ENCODE assay signal across 8 cellular contexts in the genomic region with DNA sequence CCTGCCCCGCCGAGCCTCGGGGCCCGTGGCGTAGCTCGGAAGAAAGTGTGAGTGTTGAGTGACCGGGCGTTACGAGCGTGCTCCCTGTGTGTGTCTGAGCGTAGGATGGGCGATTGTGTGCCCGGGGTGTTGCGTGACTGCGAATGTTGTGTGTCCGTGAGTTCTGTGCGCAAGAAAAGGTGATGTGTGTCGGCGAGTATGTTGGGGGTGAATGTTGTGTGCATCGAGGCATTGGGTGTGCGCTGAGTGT. TPM values are rescaled to one million over a fixed set of nuclear protein-coding genes. Genes with fewer than 3 reads are reported as not detected.
DNase-seq lines count a peak whose midpoint lies in the region; ATAC-seq, FAIRE-seq and TF ChIP-seq lines count a peak whose summit lies in the region.

No MANE protein-coding gene starts in this region.

- no peaks in the 10 kb centered on the region for H3K9me3 ChIP-seq in heart left ventricle
- no peaks in the 10 kb centered on the region for H3K9me3 ChIP-seq in K562 (replicated peaks; ENCODE audit: control insufficient read depth, insufficient read depth, low read depth, low read length)
- H3K9me3 ChIP-seq in mesodermal cell (ENCODE audit: control insufficient read depth, low read length): no peaks in the 10 kb centered on the region
- H3K9me3 ChIP-seq in vagina: no peaks in the 10 kb centered on the region

- H3K4me2 ChIP-seq in K562 (ENCODE audit: insufficient read depth, low read length): peak overlapping the region; percentile 79

- H4K20me1 ChIP-seq in K562 (replicated peaks; ENCODE audit: control insufficient read depth, insufficient read depth, low read length): peaks cover 6% of the 10 kb centered on the region

- peak overlapping the region; percentile 87 for H2AFZ ChIP-seq in K562 (ENCODE audit: low read depth, low read length)

- TF ChIP-seq POLR2A in heart left ventricle (IDR thresholded peaks at IDR 0.05) (no peak), K562 (conservative IDR thresholded peaks at IDR 0.05) (no peak), vagina (IDR thresholded peaks at IDR 0.05) (no peak)

- CTCF ChIA-PET in K562 (lab: Yijun Ruan, JAX; ENCODE audit: low intra/inter-chr PET ratio): interaction anchor here (0.6 to 1.6 kb wide), 4 partner anchors 70 to 1472 kb away, joined by 3 to 5 read pairs (median 4); no protein-coding TSS in a partner anchor

- H3K36me3 ChIP-seq in heart left ventricle (no peaks in the 10 kb centered on the region), K562 (ENCODE audit: control insufficient read depth, insufficient read depth, low read length) (no peaks in the 10 kb centered on the region), mesodermal cell (ENCODE audit: control insufficient read depth, insufficient read depth, low read length) (no peaks in the 10 kb centered on the region), vagina (no peaks in the 10 kb centered on the region)

- peak overlapping the region; percentile 39 to 80 for H3K9ac ChIP-seq in K562 (ENCODE audit: insufficient read depth in 1 of 2, low read depth in 2 of 2, low read length in 2 of 2)

- no peak for TF ChIP-seq EP300 in K562 (IDR thresholded peaks at IDR 0.05; ENCODE audit: low read length)

- DNase-seq in heart left ventricle (no peak), Right ventricle myocardium superior (no peak), K562 (ENCODE audit: extremely low read depth in 1 of 4, low spot score in 3 of 4) (no peak), vagina (ENCODE audit: extremely low spot score in 2 of 2) (no peak), pons (ENCODE audit: low spot score) (no peak)
- DNase-seq in activated CD8-positive, alpha-beta memory T cell treated with anti-CD3 and anti-CD28 coated beads, Interleukin-2, amount 50 U/mL, for 48 hours: no peak

- TF ChIP-seq RAD21 in K562 (CRISPR knock-in tag; conservative IDR thresholded peaks at IDR 0.05 in 1 of 2, IDR thresholded peaks at IDR 0.05 in 1 of 2): no peak

- no peak for TF ChIP-seq CTCF in heart left ventricle (IDR thresholded peaks at IDR 0.05)
- TF ChIP-seq CTCF in K562 (IDR thresholded peaks at IDR 0.05 in 2 of 3, conservative IDR thresholded peaks at IDR 0.05 in 1 of 3; ENCODE audit: insufficient read depth in 2 of 3, low read depth in 1 of 3, low read length in 3 of 3): no peak
- no peak for TF ChIP-seq CTCF in vagina (IDR thresholded peaks at IDR 0.05)

- H3K4me1 ChIP-seq in heart left ventricle (peaks cover 0 to 27% (median 13%) of the 10 kb centered on the region in 12 donors), K562 (replicated peaks in 1 of 2; ENCODE audit: control insufficient read depth in 2 of 2, insufficient read depth in 2 of 2, low read length in 2 of 2) (peaks cover 2 to 27% of the 10 kb centered on the region in 2 experiments; a peak in 3 of 5 replicates), mesodermal cell (ENCODE audit: control insufficient read depth, insufficient read depth, low read length, poor library complexity, severe bottlenecking) (peaks cover 21% of the 10 kb centered on the region), vagina (peaks cover 24% of the 10 kb centered on the region)

- WGBS in heart left ventricle, 4 donors: 0 to 2% (median 1%) methylated on average over 14 to 21 of the region's 21 CpGs
- WGBS in K562 (ENCODE audit: insufficient coverage, low coverage, missing lambda C conversion rate): 23% methylated on average over 13 of the region's 21 CpGs
- WGBS in mesodermal cell (ENCODE audit: insufficient coverage in 2 of 2), 2 experiments: 0 to 1% methylated on average over 12 to 15 of the region's 21 CpGs

- H3K27ac ChIP-seq in heart left ventricle: peak overlapping the region in 5 of 12 donors; percentile 15 to 70 (median 34)
- H3K27ac ChIP-seq in K562 (ENCODE audit: extremely low read depth, low read depth, low read length): no peak overlapping the region
- no peak overlapping the region for H3K27ac ChIP-seq in mesodermal cell (ENCODE audit: low read depth, low read length, severe bottlenecking)
- H3K27ac ChIP-seq in vagina: peak overlapping the region; percentile 84

- peaks cover 0 to 30% (median 0%) of the 10 kb centered on the region in 9 donors for H3K27me3 ChIP-seq in heart left ventricle
- peaks cover 23 to 30% of the 10 kb centered on the region in 2 experiments; a peak in 4 of 5 replicates for H3K27me3 ChIP-seq in K562 (ENCODE audit: control insufficient read depth in 2 of 2, insufficient read depth in 2 of 2, low read length in 2 of 2)
- H3K27me3 ChIP-seq in vagina: no peaks in the 10 kb centered on the region

- peak; percentile 40 for FAIRE-seq in K562 (lab: Jason Lieb, UNC)

- no TSS peak for BruUV-seq in K562 (replicated peaks; lab: Mats Ljungman, UMichigan)

- ATAC-seq in heart left ventricle (no peak), Right ventricle myocardium superior (ENCODE audit: poor library complexity) (no peak), K562 (no peak), GM18517 (IDR thresholded peaks at IDR 0.05; ENCODE audit: unreplicated experiment) (no peak)

- POLR2A ChIA-PET in K562 (lab: Yijun Ruan, JAX): no interaction called here

- intact Hi-C loops in heart left ventricle (cut with DNase I) (loop anchor here (1.0 to 10.0 kb wide), 20 partner anchors 106 to 1471 kb away; no protein-coding TSS in a partner anchor), Right ventricle myocardium superior (cut with DNase I) (loop anchor here (5.0 to 10.0 kb wide), 3 partner anchors 618 to 1471 kb away; no protein-coding TSS in a partner anchor), K562 (cut with micrococcal nuclease) (loop anchor here (5.0 to 10.0 kb wide), 3 partner anchors 81 to 1538 kb away; no protein-coding TSS in a partner anchor), vagina (cut with DNase I) (loop anchor here (5.0 kb wide), 1 partner anchor 1471 kb away; no protein-coding TSS in a partner anchor)

- H3K79me2 ChIP-seq in K562 (ENCODE audit: control insufficient read depth, insufficient read depth, low read length): no peaks in the 10 kb centered on the region

- in situ Hi-C loops in K562 (cut with MboI): loop anchor here (5.0 to 10.0 kb wide), 3 partner anchors 468 to 868 kb away; no protein-coding TSS in a partner anchor

- no peaks in the 10 kb centered on the region for H3K9me1 ChIP-seq in K562 (ENCODE audit: control insufficient read depth, insufficient read depth, low read length)

- H3K4me3 ChIP-seq in heart left ventricle: peak overlapping the region; percentile 48 to 83 (median 68)
- peak overlapping the region; percentile 44 for H3K4me3 ChIP-seq in K562
- H3K4me3 ChIP-seq in mesodermal cell (ENCODE audit: extremely low read depth, insufficient read depth, low read length, poor library complexity, severe bottlenecking): peak overlapping the region; percentile 77
- peak overlapping the region; percentile 78 to 83 for H3K4me3 ChIP-seq in vagina

RNA-seq across cellular contexts. Expression of gene PTPRU, which starts 0.3 kb away (rescaled TPM):
- 10 to 100 TPM in 6 of 9 donors, 1 to 10 TPM in 3; 7.1 to 59.9 (median 16.2) TPM for total RNA-seq in heart left ventricle
- polyA plus RNA-seq in heart left ventricle: 10 to 100 TPM; 13.8 to 25.9 TPM
- 22.1 TPM for total RNA-seq in Right ventricle myocardium superior
- 4.9 and 9.4 TPM in 2 replicates for total RNA-seq in K562 (2011; cell fraction: chromatin; rRNA removed; ENCODE audit: low replicate concordance)
- 10.3 and 12.5 TPM in 2 replicates for total RNA-seq in K562 (2011; cell fraction: nucleolus; rRNA removed)
- total RNA-seq in K562 (2011; cell fraction: nucleoplasm; rRNA removed): 6.5 and 6.9 TPM in 2 replicates
- total RNA-seq in K562 (2014; rRNA removed): 2.9 and 4.3 TPM in 2 replicates
- total RNA-seq in K562 (2014; rRNA removed; fragmentation: Illumina TruSeq; extraction: Trizol): 0.22 and 0.44 TPM in 2 replicates
- total RNA-seq in K562 (2015; rRNA removed; fragmentation: Illumina TruSeq; extraction: Trizol): 0.64 and 1.0 TPM in 2 replicates
- total RNA-seq in K562 (2021): 2.7 and 3.1 TPM in 2 replicates
- 0.92 and 4.0 TPM in 2 replicates for polyA plus RNA-seq in K562 (2011; rRNA removed)
- polyA plus RNA-seq in K562 (2011; cell fraction: cytosol; rRNA removed): 2.5 and 3.9 TPM in 2 replicates
- polyA plus RNA-seq in K562 (2011; cell fraction: nucleus; rRNA removed): 6.1 and 10.5 TPM in 2 replicates
- polyA plus RNA-seq in K562 (2012): 2.2 and 4.7 TPM in 2 replicates
- polyA plus RNA-seq in K562 (2014; fragmentation: Illumina TruSeq; extraction: Trizol): 1.3 and 1.7 TPM in 2 replicates
- polyA plus RNA-seq in K562 (2014; fragmentation: Nextera tagmentation; extraction: Ambion mirVana): under 1 TPM; 0.01 to 0.03 TPM
- polyA plus RNA-seq in K562 (2014; rRNA removed): 1.5 and 2.5 TPM in 2 replicates
- polyA minus RNA-seq in K562 (2011; rRNA and poly(A)+ RNA removed): 0.91 and 2.5 TPM in 2 replicates
- 1.7 and 6.4 TPM in 2 replicates for polyA minus RNA-seq in K562 (2011; cell fraction: cytosol; rRNA and poly(A)+ RNA removed)
- 3.6 and 6.8 TPM in 2 replicates for polyA minus RNA-seq in K562 (2011; cell fraction: nucleus; rRNA and poly(A)+ RNA removed)
- polyA plus RNA-seq in mesodermal cell (2013, experiment 1 of 2): 42.9 TPM
- polyA plus RNA-seq in mesodermal cell (2013, experiment 2 of 2): 30.9 TPM
- 37.3 TPM for total RNA-seq in vagina

RNA-seq across cellular contexts. Expression of gene MECR, which starts 5.9 kb away (rescaled TPM):
- 10 to 100 TPM; 19.6 to 37.4 (median 33.1) TPM for total RNA-seq in heart left ventricle
- 10 to 100 TPM; 24.2 to 34.4 TPM for polyA plus RNA-seq in heart left ventricle
- total RNA-seq in Right ventricle myocardium superior: 33.1 TPM
- 106 and 162 TPM in 2 replicates for total RNA-seq in K562 (2011; cell fraction: chromatin; rRNA removed; ENCODE audit: low replicate concordance)
- total RNA-seq in K562 (2011; cell fraction: nucleolus; rRNA removed): 106 and 111 TPM in 2 replicates
- 98.9 and 104 TPM in 2 replicates for total RNA-seq in K562 (2011; cell fraction: nucleoplasm; rRNA removed)
- 42.9 and 48.1 TPM in 2 replicates for total RNA-seq in K562 (2014; rRNA removed)
- 29.2 and 35.9 TPM in 2 replicates for total RNA-seq in K562 (2014; rRNA removed; fragmentation: Illumina TruSeq; extraction: Trizol)
- total RNA-seq in K562 (2015; rRNA removed; fragmentation: Illumina TruSeq; extraction: Trizol): 27.5 and 30.4 TPM in 2 replicates
- 48.8 and 51.2 TPM in 2 replicates for total RNA-seq in K562 (2021)
- polyA plus RNA-seq in K562 (2011; rRNA removed): 43.7 and 57.2 TPM in 2 replicates
- 46.1 and 47.4 TPM in 2 replicates for polyA plus RNA-seq in K562 (2011; cell fraction: cytosol; rRNA removed)
- 51.0 and 58.5 TPM in 2 replicates for polyA plus RNA-seq in K562 (2011; cell fraction: nucleus; rRNA removed)
- 39.0 and 47.8 TPM in 2 replicates for polyA plus RNA-seq in K562 (2012)
- polyA plus RNA-seq in K562 (2014; fragmentation: Illumina TruSeq; extraction: Trizol): 52.8 and 58.3 TPM in 2 replicates
- polyA plus RNA-seq in K562 (2014; fragmentation: Nextera tagmentation; extraction: Ambion mirVana): 10 to 100 TPM; 10.4 to 18.0 TPM
- 58.6 and 61.2 TPM in 2 replicates for polyA plus RNA-seq in K562 (2014; rRNA removed)
- polyA minus RNA-seq in K562 (2011; rRNA and poly(A)+ RNA removed): 44.6 and 48.9 TPM in 2 replicates
- polyA minus RNA-seq in K562 (2011; cell fraction: cytosol; rRNA and poly(A)+ RNA removed): 25.6 and 31.0 TPM in 2 replicates
- 33.3 and 39.5 TPM in 2 replicates for polyA minus RNA-seq in K562 (2011; cell fraction: nucleus; rRNA and poly(A)+ RNA removed)
- polyA plus RNA-seq in mesodermal cell (2013, experiment 1 of 2): 34.0 TPM
- polyA plus RNA-seq in mesodermal cell (2013, experiment 2 of 2): 28.1 TPM
- 16.9 TPM for total RNA-seq in vagina

RNA-seq across cellular contexts. Expression of gene SRSF4, which starts 55.0 kb away (rescaled TPM):
- total RNA-seq in heart left ventricle (10 to 100 TPM; 40.4 to 54.6 (median 49.0) TPM), Right ventricle myocardium superior (50.9 TPM), K562 (2014; rRNA removed) (75.6 and 77.7 TPM in 2 replicates), K562 (2014; rRNA removed; fragmentation: Illumina TruSeq; extraction: Trizol) (68.4 and 70.8 TPM in 2 replicates), K562 (2015; rRNA removed; fragmentation: Illumina TruSeq; extraction: Trizol) (84.2 and 91.4 TPM in 2 replicates), K562 (2021) (93.1 and 93.2 TPM in 2 replicates), vagina (67.8 TPM)
- polyA plus RNA-seq in heart left ventricle (10 to 100 TPM; 41.6 to 53.2 TPM), K562 (2011; rRNA removed) (69.6 and 82.0 TPM in 2 replicates), K562 (2014; fragmentation: Illumina TruSeq; extraction: Trizol) (116 and 132 TPM in 2 replicates), K562 (2014; fragmentation: Nextera tagmentation; extraction: Ambion mirVana) (10 to 100 TPM; 15.9 to 18.4 TPM), K562 (2014; rRNA removed) (119 and 128 TPM in 2 replicates)
- total RNA-seq in K562 (2011; cell fraction: chromatin; rRNA removed; ENCODE audit: low replicate concordance): 110 and 300 TPM in 2 replicates
- total RNA-seq in K562 (2011; cell fraction: nucleolus; rRNA removed): 71.2 and 83.3 TPM in 2 replicates
- 149 and 200 TPM in 2 replicates for total RNA-seq in K562 (2011; cell fraction: nucleoplasm; rRNA removed)
- 37.1 and 75.0 TPM in 2 replicates for polyA plus RNA-seq in K562 (2011; cell fraction: cytosol; rRNA removed)
- polyA plus RNA-seq in K562 (2011; cell fraction: nucleus; rRNA removed): 90.7 and 117 TPM in 2 replicates
- polyA plus RNA-seq in K562 (2012): 67.1 and 100 TPM in 2 replicates
- polyA minus RNA-seq in K562 (2011; rRNA and poly(A)+ RNA removed): 82.9 and 102 TPM in 2 replicates
- 30.6 and 39.6 TPM in 2 replicates for polyA minus RNA-seq in K562 (2011; cell fraction: cytosol; rRNA and poly(A)+ RNA removed)
- 32.4 and 56.8 TPM in 2 replicates for polyA minus RNA-seq in K562 (2011; cell fraction: nucleus; rRNA and poly(A)+ RNA removed)
- polyA plus RNA-seq in mesodermal cell (2013, experiment 1 of 2): 100 TPM
- polyA plus RNA-seq in mesodermal cell (2013, experiment 2 of 2): 99.0 TPM
